14 cellular contexts compared by ENCODE assay signal in the genomic region with DNA sequence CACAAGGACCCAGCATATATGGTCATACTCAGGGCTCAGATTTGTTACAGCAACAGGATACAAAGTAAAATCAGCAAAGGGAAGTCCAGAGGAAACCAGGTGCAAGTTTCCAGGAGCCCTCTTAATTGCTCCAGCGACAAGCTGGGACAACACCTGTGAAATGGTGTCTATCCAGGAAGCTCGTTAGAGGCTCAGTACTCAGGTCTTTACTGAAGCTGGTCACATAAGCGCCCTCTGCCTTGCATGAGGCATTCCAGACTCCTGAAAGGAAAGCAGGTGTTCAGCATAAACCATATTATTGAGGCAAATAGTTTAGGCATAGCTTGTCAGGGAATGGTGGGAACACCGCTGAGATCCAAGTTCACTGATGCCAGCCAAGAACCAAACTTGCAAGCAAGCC.
"Had no signal": no experiment of that assay in that cellular context is flagged by ENCODE, and none has a peak within 500 bp of the region (broad histone marks: within the 10 kb centered on the region; RNA-seq: fewer than 3 reads in every experiment).

No MANE protein-coding gene starts in this region.

- H3K4me3 Mint-ChIP-seq: activated CD4-positive, alpha-beta memory T cell treated with anti-CD3 and anti-CD28 coated beads, Interleukin-2, amount 10 ng/mL, durations not matched to agents 7 days and 5 days; activated CD4-positive, alpha-beta T cell treated with anti-CD3 and anti-CD28 coated beads for 36 hours; activated naive CD8-positive, alpha-beta T cell; activated T-cell treated with anti-CD3 and anti-CD28 coated beads, Interleukin-2, amount 50 U/mL, for 72 hours; natural killer cell treated with Interleukin-12 subunit alpha and Interleukin-12 subunit beta and Interleukin-15 and Interleukin-18, amount 100 ng/mL, for 72 hours had no signal

- ATAC-seq: activated CD4-positive, alpha-beta T cell treated with anti-CD3 and anti-CD28 coated beads for 36 hours; activated T-cell treated with anti-CD3 and anti-CD28 coated beads, Interleukin-2, amount 50 U/mL, for 72 hours; natural killer cell treated with Interleukin-12 subunit alpha and Interleukin-12 subunit beta and Interleukin-15 and Interleukin-18, amount 100 ng/mL, for 72 hours had no signal

- H3K4me3 ChIP-seq: tibial nerve, uterus had no signal

- H3K27me3 Mint-ChIP-seq: activated naive CD8-positive, alpha-beta T cell had no signal

- H3K36me3 ChIP-seq: tibial nerve, uterus had no signal

- DNase-seq: activated CD4-positive, alpha-beta memory T cell treated with anti-CD3 and anti-CD28 coated beads, Interleukin-2, amount 10 ng/mL, durations not matched to agents 7 days and 5 days; activated CD4-positive, alpha-beta T cell treated with anti-CD3 and anti-CD28 coated beads for 36 hours; activated gamma-delta T cell treated with Interleukin-2 at 50 U/mL for 16 hours; activated T-cell treated with anti-CD3 and anti-CD28 coated beads, Interleukin-2, amount 50 U/mL, for 72 hours; amniotic stem cell; glutamatergic neuron; kidney glomerular epithelial cell; mesenchymal stem cell; retina; stimulated activated naive CD4-positive, alpha-beta T cell; uterus had no signal

- H3K27ac Mint-ChIP-seq: activated CD4-positive, alpha-beta memory T cell treated with anti-CD3 and anti-CD28 coated beads, Interleukin-2, amount 10 ng/mL, durations not matched to agents 7 days and 5 days; activated CD4-positive, alpha-beta T cell treated with anti-CD3 and anti-CD28 coated beads for 36 hours; activated naive CD8-positive, alpha-beta T cell; activated T-cell treated with anti-CD3 and anti-CD28 coated beads, Interleukin-2, amount 50 U/mL, for 72 hours; natural killer cell treated with Interleukin-12 subunit alpha and Interleukin-12 subunit beta and Interleukin-15 and Interleukin-18, amount 100 ng/mL, for 72 hours had no signal

- H3K9me3 ChIP-seq: tibial nerve, uterus had no signal

- H3K4me1 Mint-ChIP-seq: activated CD4-positive, alpha-beta memory T cell treated with anti-CD3 and anti-CD28 coated beads, Interleukin-2, amount 10 ng/mL, durations not matched to agents 7 days and 5 days; activated CD4-positive, alpha-beta T cell treated with anti-CD3 and anti-CD28 coated beads for 36 hours had no signal

- H3K9me3 Mint-ChIP-seq: activated CD4-positive, alpha-beta memory T cell treated with anti-CD3 and anti-CD28 coated beads, Interleukin-2, amount 10 ng/mL, durations not matched to agents 7 days and 5 days; activated T-cell treated with anti-CD3 and anti-CD28 coated beads, Interleukin-2, amount 50 U/mL, for 72 hours; natural killer cell treated with Interleukin-12 subunit alpha and Interleukin-12 subunit beta and Interleukin-15 and Interleukin-18, amount 100 ng/mL, for 72 hours had no signal

- H3K4me1 ChIP-seq: tibial nerve, uterus had no signal

- H3K36me3 Mint-ChIP-seq: activated naive CD8-positive, alpha-beta T cell; natural killer cell treated with Interleukin-12 subunit alpha and Interleukin-12 subunit beta and Interleukin-15 and Interleukin-18, amount 100 ng/mL, for 72 hours had no signal
